Comparison of ENCODE assay signal across 8 cellular contexts in the genomic region with DNA sequence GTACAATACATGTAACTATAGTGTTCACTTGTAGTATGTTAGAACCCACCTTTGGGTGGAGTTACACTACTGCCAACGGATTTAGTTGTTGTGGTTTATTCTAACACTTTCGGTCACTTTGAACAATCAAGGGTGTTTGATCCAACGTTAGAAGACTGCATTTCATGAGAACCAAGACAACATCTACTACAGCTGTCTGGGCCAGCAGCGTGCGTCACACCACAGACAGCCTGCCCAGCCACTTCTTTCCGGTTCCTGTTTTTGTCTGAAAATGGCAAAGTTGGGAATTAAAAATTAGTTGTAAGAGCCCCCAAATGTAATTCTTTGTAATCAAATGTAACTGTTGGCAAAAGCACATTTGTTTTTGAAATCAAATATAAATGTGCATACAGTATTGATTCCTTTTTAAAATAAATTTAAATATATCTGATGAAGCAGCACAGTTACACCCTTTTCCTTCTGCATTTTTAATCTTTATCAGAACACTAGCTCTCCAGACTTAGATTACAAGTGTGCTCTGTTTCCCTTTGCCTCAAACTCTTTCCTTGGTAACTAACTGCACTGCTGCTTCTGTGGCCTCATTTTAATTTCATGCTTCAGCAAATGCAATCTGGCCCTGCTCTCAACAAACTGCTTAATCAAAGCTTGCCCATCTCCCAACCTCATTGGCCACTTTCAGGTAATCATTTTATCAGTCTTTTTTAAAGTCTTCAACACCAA.
A peak's percentile ranks its signal among the peaks of the same experiment; 100 is the strongest.
DNase-seq lines count a peak whose midpoint lies in the region; ATAC-seq and TF ChIP-seq lines count a peak whose summit lies in the region.

No MANE protein-coding gene starts in this region.

- H3K9me3 Mint-ChIP-seq in activated CD8-positive, alpha-beta T cell treated with anti-CD3 and anti-CD28 coated beads for 36 hours, result peaks cover 21% of the 10 kb centered on the region

- CTCF ChIA-PET in activated CD8-positive, alpha-beta T cell treated with anti-CD3 and anti-CD28 coated beads for 36 hours (lab: Charles Lee), result interaction anchor here (1.1 to 1.5 kb wide), 5 partner anchors 10 to 178 kb away, joined by 3 to 6 read pairs (median 4); no protein-coding TSS in a partner anchor

- H3K4me3 Mint-ChIP-seq in activated CD8-positive, alpha-beta T cell treated with anti-CD3 and anti-CD28 coated beads for 36 hours, result peak overlapping the region; percentile 40

- intact Hi-C loops in activated CD8-positive, alpha-beta T cell treated with anti-CD3 and anti-CD28 coated beads for 36 hours (cut with micrococcal nuclease), result no loop called here
- intact Hi-C loops in cardiac septum (cut with DNase I), result no loop called here

- peak overlapping the region; percentile 98 for H3K27ac Mint-ChIP-seq in activated CD8-positive, alpha-beta T cell treated with anti-CD3 and anti-CD28 coated beads for 36 hours

- TF ChIP-seq CTCF in activated CD8-positive, alpha-beta T cell treated with anti-CD3 and anti-CD28 coated beads for 36 hours (IDR thresholded peaks at IDR 0.05), result no peak

- peak; percentile 16 for DNase-seq in NCI-H1694 treated with DMSO at 0.1 percent for 48 hours (lab: John Stamatoyannopoulos, UW)
- no peak for DNase-seq in NCI-H1694 (lab: John Stamatoyannopoulos, UW)
- peak; percentile 82 for DNase-seq in activated CD8-positive, alpha-beta T cell treated with anti-CD3 and anti-CD28 coated beads for 36 hours
- DNase-seq in cardiac septum (ENCODE audit: low spot score), result peak; percentile 83
- DNase-seq in stimulated activated CD4-positive, alpha-beta T cell treated with anti-CD3 and anti-CD28 coated beads, Interleukin-4, amount 100 ng/mL, for 4 hours, result peak; percentile 27 to 68
- DNase-seq in HCEC 1CT, result no peak
- no peak for DNase-seq in NCI-H82 (lab: John Stamatoyannopoulos, UW)

- no peaks in the 10 kb centered on the region for H3K27me3 Mint-ChIP-seq in activated CD8-positive, alpha-beta T cell treated with anti-CD3 and anti-CD28 coated beads for 36 hours

- peaks cover 59% of the 10 kb centered on the region for H3K4me1 Mint-ChIP-seq in activated CD8-positive, alpha-beta T cell treated with anti-CD3 and anti-CD28 coated beads for 36 hours (ENCODE audit: low read depth)

- ATAC-seq in HG03521 (IDR thresholded peaks at IDR 0.05; ENCODE audit: unreplicated experiment), result peak; percentile 98
- ATAC-seq in activated CD8-positive, alpha-beta T cell treated with anti-CD3 and anti-CD28 coated beads for 36 hours, result peak; percentile 88

- POLR2A ChIA-PET in activated CD8-positive, alpha-beta T cell treated with anti-CD3 and anti-CD28 coated beads for 36 hours (lab: Charles Lee), result interaction anchor here (0.9 kb wide), 1 partner anchor 10 kb away, joined by 4 read pairs; no protein-coding TSS in a partner anchor

- peaks cover 39% of the 10 kb centered on the region for H3K36me3 Mint-ChIP-seq in activated CD8-positive, alpha-beta T cell treated with anti-CD3 and anti-CD28 coated beads for 36 hours (ENCODE audit: low read depth)

Comparison
In these comparisons a context has a peak if more than half of its experiments do, and no peak if none do; other contexts are left out.
1. DNase-seq: peak in NCI-H1694 treated with DMSO at 0.1 percent for 48 hours (single experiment), activated CD8-positive, alpha-beta T cell treated with anti-CD3 and anti-CD28 coated beads for 36 hours (single experiment), cardiac septum (single experiment) and stimulated activated CD4-positive, alpha-beta T cell treated with anti-CD3 and anti-CD28 coated beads, Interleukin-4, amount 100 ng/mL, for 4 hours (2 of 2); none in NCI-H1694 (single experiment), HCEC 1CT (single experiment) and NCI-H82 (single experiment).